ENCODE assay signal across 17 cellular contexts in the genomic region with DNA sequence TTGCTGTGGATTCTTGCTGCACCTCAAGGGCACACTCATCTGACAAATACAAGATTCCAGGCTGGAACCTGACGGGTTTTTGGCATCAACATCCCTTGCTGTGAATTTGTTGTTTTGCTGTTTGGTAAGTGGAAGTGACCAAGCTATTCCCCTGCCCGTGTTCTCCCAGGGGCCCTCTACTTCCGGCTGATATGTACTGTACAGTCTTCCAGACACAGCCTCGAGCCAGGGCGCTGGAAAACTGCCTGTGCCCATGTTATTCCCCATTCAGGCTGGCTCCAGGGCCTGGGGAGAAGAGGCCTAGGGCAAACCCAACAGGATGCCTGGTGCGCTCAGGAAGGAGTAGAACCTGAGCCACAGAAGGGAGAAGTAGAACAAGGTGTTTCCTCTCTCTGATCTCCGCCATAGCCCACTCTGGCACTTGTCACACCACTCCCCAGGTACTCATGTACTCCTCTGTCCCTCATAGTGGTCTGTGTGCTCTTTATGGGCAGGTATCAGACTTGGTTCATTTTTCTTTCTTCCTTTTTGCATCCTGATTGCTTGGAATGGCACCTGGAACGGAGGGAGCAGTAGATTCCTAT.
DNase-seq lines count a peak whose midpoint lies in the region; ATAC-seq, FAIRE-seq and TF ChIP-seq lines count a peak whose summit lies in the region.
"Had no signal": no experiment of that assay in that cellular context is flagged by ENCODE, and none has a peak within 500 bp of the region (broad histone marks: within the 10 kb centered on the region; RNA-seq: fewer than 3 reads in every experiment).

No MANE protein-coding gene starts in this region.

- DNase-seq in IMR-90 (no peak), cardiac fibroblast (ENCODE audit: low read depth in 2 of 2) (peak; percentile 20 to 65), right cardiac atrium (peak; percentile 43 to 69 (median 65)), dedifferentiated amniotic fluid mesenchymal stem cell (ENCODE audit: extremely low spot score) (no peak), H54 (ENCODE audit: insufficient read length, low spot score) (no peak), middle frontal gyrus (ENCODE audit: extremely low spot score, low spot score) (no peak)
- no peak for DNase-seq in stimulated activated naive B cell treated with anti-CD40 and anti-IgM and Interleukin-4, amounts not matched to agents 10 μg/mL and 1 μg/mL and 100 μg/mL, for 72 hours
- DNase-seq: activated CD8-positive, alpha-beta memory T cell treated with anti-CD3 and anti-CD28 coated beads for 24 hours; Caco-2; cerebellar nuclear complex; endodermal cell; foreskin fibroblast; mucosa of descending colon; NCI-H2171; OCI-M1; stimulated activated CD4-positive, alpha-beta T cell treated with anti-CD3 and anti-CD28 coated beads, Interleukin-1b, Interleukin-23, amount 100 ng/mL, for 48 hours; stomach had no signal

- H3K27me3 Mint-ChIP-seq in stimulated activated naive B cell treated with anti-CD40 and anti-IgM and Interleukin-4, amounts not matched to agents 10 μg/mL and 1 μg/mL and 100 μg/mL, for 72 hours, result no peaks in the 10 kb centered on the region

- no CpG with 5 or more reads among the region's 8 CpGs for WGBS in IMR-90 (ENCODE audit: extremely low coverage in 2 of 2, insufficient read length in 1 of 2), 2 experiments
- WGBS in right cardiac atrium, result 47% methylated on average over 8 of the region's 8 CpGs

- intact Hi-C loops in IMR-90 (cut with micrococcal nuclease) (no loop called here), right cardiac atrium (cut with DNase I) (no loop called here)

- peaks cover 4% of the 10 kb centered on the region for H3K27me3 ChIP-seq in IMR-90 (ENCODE audit: control insufficient read depth, insufficient read depth, low read length)
- no peaks in the 10 kb centered on the region for H3K27me3 ChIP-seq in right cardiac atrium (ENCODE audit: control insufficient read depth, insufficient read depth)
- H3K27me3 ChIP-seq: stomach had no signal

- no peak overlapping the region for H3K18ac ChIP-seq in IMR-90 (ENCODE audit: low read depth, low read length)

- no peaks in the 10 kb centered on the region for H3K9me3 Mint-ChIP-seq in stimulated activated naive B cell treated with anti-CD40 and anti-IgM and Interleukin-4, amounts not matched to agents 10 μg/mL and 1 μg/mL and 100 μg/mL, for 72 hours

- BruUV-seq in IMR-90 (replicated peaks; lab: Mats Ljungman, UMichigan), result no TSS peak

- H3K14ac ChIP-seq in IMR-90 (replicated peaks; ENCODE audit: low read depth, low read length), result no peak overlapping the region

- no peak overlapping the region for H4K5ac ChIP-seq in IMR-90 (ENCODE audit: low read depth, low read length)

- H3K23ac ChIP-seq in IMR-90 (ENCODE audit: low read depth, low read length), result no peak overlapping the region

- no peak overlapping the region for H2BK20ac ChIP-seq in IMR-90 (ENCODE audit: low read depth, low read length)

- no peak overlapping the region for H2BK120ac ChIP-seq in IMR-90 (ENCODE audit: low read depth, low read length)

- H3K4ac ChIP-seq in IMR-90 (ENCODE audit: low read depth, low read length), result no peak overlapping the region

- no peak overlapping the region for H2BK5ac ChIP-seq in IMR-90 (ENCODE audit: low read depth, low read length, poor library complexity, severe bottlenecking)

- no peak for TF ChIP-seq RAD21 in IMR-90 (IDR thresholded peaks at IDR 0.05; ENCODE audit: low read length)

- H3K4me3 Mint-ChIP-seq in stimulated activated naive B cell treated with anti-CD40 and anti-IgM and Interleukin-4, amounts not matched to agents 10 μg/mL and 1 μg/mL and 100 μg/mL, for 72 hours, result no peak overlapping the region
- H3K4me3 Mint-ChIP-seq: endodermal cell had no signal

- H3K27ac Mint-ChIP-seq in stimulated activated naive B cell treated with anti-CD40 and anti-IgM and Interleukin-4, amounts not matched to agents 10 μg/mL and 1 μg/mL and 100 μg/mL, for 72 hours, result peak overlapping the region; percentile 16
- H3K27ac Mint-ChIP-seq: endodermal cell had no signal

- no peak overlapping the region for H3K56ac ChIP-seq in IMR-90 (ENCODE audit: extremely low read depth, insufficient read depth, low read length)

- H4K20me1 ChIP-seq in IMR-90 (ENCODE audit: insufficient read depth, low read length), result no peaks in the 10 kb centered on the region

- no peak for FAIRE-seq in H54 (lab: Jason Lieb, UNC)

- H3K4me1 Mint-ChIP-seq in stimulated activated naive B cell treated with anti-CD40 and anti-IgM and Interleukin-4, amounts not matched to agents 10 μg/mL and 1 μg/mL and 100 μg/mL, for 72 hours, result peaks cover 19 to 35% of the 10 kb centered on the region in 2 donors

- POLR2A ChIA-PET in IMR-90 (lab: Charles Lee; ENCODE audit: unreplicated experiment), result no interaction called here

- in situ Hi-C loops in IMR-90 (cut with MboI; ENCODE audit: low sequenced_read_pairs), result no loop called here

- H3K9me1 ChIP-seq in IMR-90 (ENCODE audit: insufficient read depth, low read length), result no peaks in the 10 kb centered on the region; the same call in 1 of the 2 replicates

- no peak overlapping the region for H2BK15ac ChIP-seq in IMR-90 (ENCODE audit: low read depth, low read length)

- H3K4me1 ChIP-seq in IMR-90 (ENCODE audit: control insufficient read depth, insufficient read depth, low read length) (no peaks in the 10 kb centered on the region), right cardiac atrium (ENCODE audit: control insufficient read depth, insufficient read depth, low read length) (peaks cover 4% of the 10 kb centered on the region)
- H3K4me1 ChIP-seq: Caco-2 had no signal

- no peak; the same call in 1 of the 2 replicates for ATAC-seq in IMR-90 (ENCODE audit: low read depth)
- ATAC-seq in right cardiac atrium, result peak; percentile 73 to 77
- peak; percentile 38 to 49 for ATAC-seq in stimulated activated naive B cell treated with anti-CD40 and anti-IgM and Interleukin-4, amounts not matched to agents 10 μg/mL and 1 μg/mL and 100 μg/mL, for 72 hours (replicated peaks)
- ATAC-seq: mucosa of descending colon had no signal

- TF ChIP-seq POLR2A in IMR-90 (IDR thresholded peaks at IDR 0.05; ENCODE audit: low read depth, low read length), result no peak
- TF ChIP-seq POLR2A in H54 (IDR thresholded peaks at IDR 0.05; ENCODE audit: low read depth, low read length), result no peak

- H2AK9ac ChIP-seq in IMR-90 (replicated peaks; ENCODE audit: low read depth, low read length, poor library complexity), result no peak overlapping the region

- no peak overlapping the region for H3K9ac ChIP-seq in IMR-90 (ENCODE audit: low read depth, low read length)

- peak overlapping the region; percentile 53 for H2AFZ ChIP-seq in IMR-90 (replicated peaks; ENCODE audit: low read length, poor library complexity)

- H3K27ac ChIP-seq in IMR-90 (ENCODE audit: insufficient read depth, low read length), result no peak overlapping the region
- peak overlapping the region; percentile 15 for H3K27ac ChIP-seq in right cardiac atrium (ENCODE audit: low read length)
- H3K27ac ChIP-seq: stomach had no signal

- H3K79me1 ChIP-seq in IMR-90 (ENCODE audit: low read depth in 1 of 2, low read length in 2 of 2), result no peaks in the 10 kb centered on the region

- H3K9me3 ChIP-seq in IMR-90 (ENCODE audit: control insufficient read depth, insufficient read depth, low read length) (no peaks in the 10 kb centered on the region), right cardiac atrium (ENCODE audit: control insufficient read depth, low read length) (no peaks in the 10 kb centered on the region)
- H3K9me3 ChIP-seq: Caco-2, mucosa of descending colon, stomach had no signal

- H4K91ac ChIP-seq in IMR-90 (ENCODE audit: insufficient read depth, low read depth, low read length), result no peak overlapping the region

- H4K8ac ChIP-seq in IMR-90 (ENCODE audit: low read depth in 2 of 2, low read length in 2 of 2), result no peak overlapping the region

- H3K4me2 ChIP-seq in IMR-90 (ENCODE audit: low read depth, low read length), result no peak overlapping the region

- no peak overlapping the region for H2AK5ac ChIP-seq in IMR-90 (ENCODE audit: low read depth, low read length)

- H3K4me3 ChIP-seq in IMR-90 (ENCODE audit: insufficient read depth, low read depth, low read length), result no peak overlapping the region
- no peak overlapping the region for H3K4me3 ChIP-seq in cardiac fibroblast (replicated peaks in 1 of 2; ENCODE audit: low read depth in 2 of 2, low read length in 2 of 2)
- H3K4me3 ChIP-seq in right cardiac atrium (ENCODE audit: low read length), result no peak overlapping the region
- H3K4me3 ChIP-seq: mucosa of descending colon, stomach had no signal

- CTCF ChIA-PET in IMR-90 (lab: Yijun Ruan, JAX), result interaction anchor here (1.2 kb wide), 1 partner anchor 113 kb away, joined by 4 read pairs; no protein-coding TSS in a partner anchor

- dilution Hi-C loops in IMR-90 (cut with HindIII; ENCODE audit: low sequenced_read_pairs, unreplicated experiment), result no loop called here

- H3K36me3 Mint-ChIP-seq in stimulated activated naive B cell treated with anti-CD40 and anti-IgM and Interleukin-4, amounts not matched to agents 10 μg/mL and 1 μg/mL and 100 μg/mL, for 72 hours, result no peaks in the 10 kb centered on the region

- TF ChIP-seq CTCF in IMR-90 (conservative IDR thresholded peaks at IDR 0.05; ENCODE audit: low read depth, low read length), result no peak
- no peak for TF ChIP-seq CTCF in cardiac fibroblast (IDR thresholded peaks at IDR 0.05; ENCODE audit: low read depth, low read length)

- no peaks in the 10 kb centered on the region for H3K36me3 ChIP-seq in IMR-90 (ENCODE audit: control insufficient read depth, insufficient read depth, low read length)
- H3K36me3 ChIP-seq: stomach had no signal

TF ChIP-seq in IMR-90, 13 proteins besides CTCF, POLR2A, EP300 and RAD21:
- TF ChIP-seq CHD1 (IDR thresholded peaks at IDR 0.05; ENCODE audit: low read depth, low read length), result no peak
- TF ChIP-seq MAZ (IDR thresholded peaks at IDR 0.05; ENCODE audit: borderline replicate concordance, low read depth, low read length), result no peak
- no peak for TF ChIP-seq SMC3 (IDR thresholded peaks at IDR 0.05; ENCODE audit: low read depth, low read length)
- no peak for TF ChIP-seq MAFK (IDR thresholded peaks at IDR 0.05; ENCODE audit: low read depth, low read length)
TF ChIP-seq in IMR-90: peak in this region for 0.

Comparison
In these comparisons a context has a peak if more than half of its experiments do, and no peak if none do; other contexts are left out.
1. DNase-seq: peak in cardiac fibroblast (2 of 2) and right cardiac atrium (3 of 3); none in IMR-90 (single experiment), stimulated activated naive B cell treated with anti-CD40 and anti-IgM and Interleukin-4, amounts not matched to agents 10 μg/mL and 1 μg/mL and 100 μg/mL, for 72 hours (single experiment), dedifferentiated amniotic fluid mesenchymal stem cell (single experiment), H54 (single experiment) and middle frontal gyrus (single experiment).